In the genomic region with DNA sequence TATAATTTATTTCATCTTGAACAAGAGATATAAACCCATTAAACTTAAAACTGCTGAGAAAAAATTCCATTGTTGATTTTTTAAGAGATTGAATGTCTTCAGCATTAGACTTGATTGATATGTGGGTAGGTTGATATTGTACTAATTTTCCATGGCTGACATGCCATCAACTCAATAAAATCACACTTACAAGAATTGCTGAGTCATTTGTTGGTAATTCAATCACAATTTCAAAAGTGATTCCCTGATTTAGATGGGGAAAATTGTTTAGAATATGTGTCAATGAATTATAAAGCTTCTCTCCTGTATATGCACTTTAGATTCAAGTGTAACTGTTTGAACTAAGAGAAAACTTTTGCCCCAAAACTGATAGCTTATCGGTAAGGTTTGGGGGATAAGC, we compare ENCODE assay signal across 27 cellular contexts.
"Had no signal": no experiment of that assay in that cellular context is flagged by ENCODE, and none has a peak within 500 bp of the region (broad histone marks: within the 10 kb centered on the region; RNA-seq: fewer than 3 reads in every experiment).

No MANE protein-coding gene starts in this region.

- H3K36me3 Mint-ChIP-seq: immature natural killer cell, naive B cell had no signal

- H3K9me3 ChIP-seq: colonic mucosa, lower lobe of right lung had no signal

- H3K79me2 ChIP-seq: hepatocyte had no signal

- H2AFZ ChIP-seq: hepatocyte had no signal

- H3K36me3 ChIP-seq: colonic mucosa, esophagus squamous epithelium, gastroesophageal sphincter, heart left ventricle, left lung, lower lobe of right lung had no signal

- H3K27me3 ChIP-seq: colonic mucosa, esophagus squamous epithelium, gastroesophageal sphincter, heart left ventricle, hepatocyte, left lung had no signal

- H3K4me1 Mint-ChIP-seq: endodermal cell, immature natural killer cell, mesothelial cell of epicardium, naive B cell had no signal

- DNase-seq: colonic mucosa; cortex of kidney; effector CD8-positive, alpha-beta T cell; effector memory CD8-positive, alpha-beta T cell; endodermal cell; erythroblast; esophagus squamous epithelium; foreskin fibroblast; foreskin melanocyte; heart left ventricle; hypothalamus; immature natural killer cell; left cardiac atrium; left lung; left ventricle myocardium superior; lower lobe of right lung; mesenchymal stem cell; mucosa of descending colon; naive B cell had no signal

- H3K27ac ChIP-seq: colonic mucosa, epithelial cell of prostate, esophagus squamous epithelium, gastroesophageal sphincter, heart left ventricle, hepatocyte, left lung, lower lobe of right lung had no signal

- H3K27me3 Mint-ChIP-seq: dendritic cell treated with granulocyte-macrophage colony-stimulating factor and Interleukin-4, amounts not matched to agents 40 ng/mL and 50 ng/mL, for 4 days; effector memory CD8-positive, alpha-beta T cell; naive B cell had no signal

- H3K4me2 ChIP-seq: hepatocyte had no signal

- H3K4me3 Mint-ChIP-seq: dendritic cell treated with granulocyte-macrophage colony-stimulating factor and Interleukin-4, amounts not matched to agents 40 ng/mL and 50 ng/mL, for 4 days; effector memory CD8-positive, alpha-beta T cell; endodermal cell; immature natural killer cell; mesothelial cell of epicardium; naive B cell had no signal

- H3K4me3 ChIP-seq: colonic mucosa, esophagus squamous epithelium, gastroesophageal sphincter, heart left ventricle, hepatocyte, left lung, lower lobe of right lung, mucosa of descending colon had no signal

- ATAC-seq: effector memory CD8-positive, alpha-beta T cell; esophagus mucosa; gastroesophageal sphincter; heart left ventricle; left cardiac atrium; left lung; left ventricle myocardium superior; lower lobe of right lung; mucosa of descending colon had no signal

- H3K4me1 ChIP-seq: colonic mucosa, esophagus squamous epithelium, gastroesophageal sphincter, heart left ventricle, left lung, lower lobe of right lung had no signal

- FAIRE-seq: islet of Langerhans, keratinocyte had no signal

- H3K27ac Mint-ChIP-seq: dendritic cell treated with granulocyte-macrophage colony-stimulating factor and Interleukin-4, amounts not matched to agents 40 ng/mL and 50 ng/mL, for 4 days; effector memory CD8-positive, alpha-beta T cell; endodermal cell; immature natural killer cell; mesothelial cell of epicardium; naive B cell had no signal
